Comparison of ENCODE assay signal across 12 cellular contexts in the genomic region with DNA sequence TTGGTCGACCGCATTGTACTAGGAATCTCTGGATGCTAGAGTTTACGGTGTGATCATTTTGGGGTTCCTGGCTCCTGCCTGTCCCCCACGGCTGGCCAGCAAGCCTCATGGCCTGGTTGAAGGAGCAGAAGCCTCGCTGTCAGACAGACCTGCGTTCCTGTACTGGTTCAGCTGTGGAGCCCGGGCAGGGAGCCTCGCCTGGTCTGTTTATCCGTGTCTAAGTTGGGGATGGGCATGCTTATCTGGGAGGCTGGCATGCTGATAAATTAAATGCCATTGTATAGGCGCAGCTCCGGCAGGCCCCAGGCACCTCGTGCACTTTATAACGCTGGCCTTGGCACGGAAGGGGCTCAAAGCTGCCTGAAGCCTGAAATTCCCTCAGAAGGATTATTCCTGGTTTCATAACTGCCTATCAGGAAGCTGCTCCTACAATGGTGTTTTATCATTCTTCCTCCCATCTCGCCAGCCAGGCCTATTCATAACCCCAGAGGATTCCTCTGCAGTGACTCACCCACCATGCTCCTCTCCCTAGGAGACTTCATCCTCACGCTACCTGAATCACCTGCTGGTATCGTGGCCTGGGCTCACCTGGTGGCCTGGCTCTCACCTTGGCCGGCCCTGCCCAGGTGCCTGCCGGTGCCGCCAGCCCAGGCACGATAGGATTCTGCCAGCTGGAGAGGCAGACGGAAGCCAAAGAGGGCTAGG.
DNase-seq lines count a peak whose midpoint lies in the region; ATAC-seq and TF ChIP-seq lines count a peak whose summit lies in the region.
"Had no signal": no experiment of that assay in that cellular context is flagged by ENCODE, and none has a peak within 500 bp of the region (broad histone marks: within the 10 kb centered on the region; RNA-seq: fewer than 3 reads in every experiment).

No MANE protein-coding gene starts in this region.

- H3K36me3 ChIP-seq in H7 (replicated peaks; ENCODE audit: control insufficient read depth, insufficient read depth, low read length) (no peaks in the 10 kb centered on the region), right atrium auricular region (no peaks in the 10 kb centered on the region)
- H3K36me3 ChIP-seq: ovary had no signal

- peaks cover 0 to 52% of the 10 kb centered on the region in 2 donors for H3K4me1 ChIP-seq in right atrium auricular region

- H3K27ac ChIP-seq in right atrium auricular region (peak overlapping the region; percentile 56 to 77), skin epidermis (peak overlapping the region in 16 of 21 experiments; percentile 10 to 76 (median 40))

- H3K9me3 ChIP-seq in right atrium auricular region: no peaks in the 10 kb centered on the region
- H3K9me3 ChIP-seq: ovary had no signal

- DNase-seq in H7 (peak; percentile 65), SW 1271 (lab: John Stamatoyannopoulos, UW) (peak; percentile 48 to 85), right atrium auricular region (ENCODE audit: low spot score) (peak; percentile 53), dedifferentiated amniotic fluid mesenchymal stem cell (ENCODE audit: extremely low spot score) (no peak)
- DNase-seq: activated naive CD4-positive, alpha-beta T cell; MV-4-11; T-helper 1 cell had no signal

- H3K4me3 ChIP-seq in H7 (ENCODE audit: insufficient read depth, low read depth, low read length) (no peak overlapping the region), right atrium auricular region (no peak overlapping the region), skin epidermis (no peak overlapping the region)
- H3K4me3 ChIP-seq: ovary had no signal

- H3K27me3 ChIP-seq in H7 (ENCODE audit: control insufficient read depth, insufficient read depth, low read length) (no peaks in the 10 kb centered on the region), right atrium auricular region (no peaks in the 10 kb centered on the region)
- H3K27me3 ChIP-seq: ovary had no signal

- ATAC-seq in GM18498 (IDR thresholded peaks at IDR 0.05; ENCODE audit: unreplicated experiment) (no peak), HG02571 (IDR thresholded peaks at IDR 0.05; ENCODE audit: unreplicated experiment) (no peak), GM19023 (IDR thresholded peaks at IDR 0.05; ENCODE audit: unreplicated experiment) (no peak)

- no peak for TF ChIP-seq CTCF in right atrium auricular region (IDR thresholded peaks at IDR 0.05)
